Comparison of ENCODE assay signal across 12 cellular contexts in the genomic region with DNA sequence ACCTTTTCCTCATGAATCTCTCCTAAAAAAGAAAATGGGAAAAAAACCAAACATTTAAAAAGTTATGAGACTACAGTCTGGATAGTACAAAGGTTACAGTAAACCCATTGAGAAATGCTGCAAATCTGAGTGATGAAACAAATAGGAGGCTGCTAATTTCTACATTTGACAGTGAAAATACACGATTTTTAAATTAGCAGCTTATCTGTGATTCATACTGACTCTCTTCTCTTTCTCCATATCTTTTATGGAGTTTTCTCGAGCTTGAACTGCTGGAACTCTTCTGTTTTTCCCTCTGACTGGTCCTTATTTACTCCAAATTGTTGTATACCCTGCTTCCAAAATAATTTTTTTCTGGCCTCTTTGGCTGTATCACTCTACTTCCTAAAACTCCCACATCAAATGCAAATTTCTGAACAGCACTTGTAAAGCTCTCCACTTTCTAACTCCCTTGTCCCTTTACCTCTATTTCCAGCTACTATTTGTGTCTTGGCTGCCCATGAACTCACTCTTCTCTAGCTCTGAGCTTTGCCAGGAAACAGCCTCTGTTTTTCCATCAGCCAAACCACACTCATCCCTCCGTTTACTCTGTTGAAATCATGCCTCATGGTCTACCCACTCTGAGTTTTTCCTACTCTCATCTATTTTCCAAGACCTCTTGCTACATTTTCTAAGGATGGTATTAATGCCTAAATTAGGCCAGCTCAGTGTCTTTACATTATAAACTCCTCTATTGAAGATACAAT.
DNase-seq lines count a peak whose midpoint lies in the region; ATAC-seq and TF ChIP-seq lines count a peak whose summit lies in the region.
"Had no signal": no experiment of that assay in that cellular context is flagged by ENCODE, and none has a peak within 500 bp of the region (broad histone marks: within the 10 kb centered on the region; RNA-seq: fewer than 3 reads in every experiment).

No MANE protein-coding gene starts in this region.

- ATAC-seq in CD8-positive, alpha-beta T cell: no peak
- ATAC-seq in HG03354 (IDR thresholded peaks at IDR 0.05; ENCODE audit: poor library complexity, severe bottlenecking, unreplicated experiment): no peak
- ATAC-seq: HCT116 had no signal

- H3K36me3 Mint-ChIP-seq in CD8-positive, alpha-beta T cell: no peaks in the 10 kb centered on the region
- H3K36me3 Mint-ChIP-seq in osteocyte (ENCODE audit: unreplicated experiment): peaks cover 9% of the 10 kb centered on the region

- H3K36me3 ChIP-seq in CD8-positive, alpha-beta T cell (ENCODE audit: insufficient read depth, low read length): no peaks in the 10 kb centered on the region
- H3K36me3 ChIP-seq in MG63: peaks cover 5% of the 10 kb centered on the region
- H3K36me3 ChIP-seq in HAP-1 (replicated peaks): no peaks in the 10 kb centered on the region

- H3K27me3 Mint-ChIP-seq in CD8-positive, alpha-beta T cell (ENCODE audit: low read depth): no peaks in the 10 kb centered on the region
- H3K27me3 Mint-ChIP-seq in osteocyte (ENCODE audit: unreplicated experiment): no peaks in the 10 kb centered on the region

- in situ Hi-C loops in HAP-1 (cut with MboI; ENCODE audit: low sequenced_read_pairs): no loop called here

- peaks cover 26% of the 10 kb centered on the region for H3K4me1 ChIP-seq in CD8-positive, alpha-beta T cell (ENCODE audit: insufficient read depth, low read length)
- peaks cover 19% of the 10 kb centered on the region for H3K4me1 ChIP-seq in HAP-1

- no peak overlapping the region for H3K4me3 Mint-ChIP-seq in CD8-positive, alpha-beta T cell
- H3K4me3 Mint-ChIP-seq in osteocyte (ENCODE audit: unreplicated experiment): no peak overlapping the region

- H3K27me3 ChIP-seq in CD8-positive, alpha-beta T cell (ENCODE audit: insufficient read depth, low read length): no peaks in the 10 kb centered on the region
- H3K27me3 ChIP-seq in MG63: no peaks in the 10 kb centered on the region
- H3K27me3 ChIP-seq in HAP-1 (ENCODE audit: low read depth): no peaks in the 10 kb centered on the region

- POLR2A ChIA-PET in CD8-positive, alpha-beta T cell (lab: Charles Lee): interaction anchor here (1.3 to 1.5 kb wide), 2 partner anchors 8 to 12 kb away, joined by 3 to 4 read pairs; no protein-coding TSS in a partner anchor

- intact Hi-C loops in CD8-positive, alpha-beta T cell (cut with DNase I, micrococcal nuclease): loop anchor here in 1 of 2 experiments (10.0 kb wide), 2 partner anchors 235 to 745 kb away; a partner anchor contains a TSS

- H3K27ac Mint-ChIP-seq in CD8-positive, alpha-beta T cell: peak overlapping the region; percentile 38
- peak overlapping the region; percentile 69 for H3K27ac Mint-ChIP-seq in osteocyte (ENCODE audit: unreplicated experiment)

- H3K4me3 ChIP-seq in CD8-positive, alpha-beta T cell (ENCODE audit: low read depth, low read length): no peak overlapping the region
- H3K4me3 ChIP-seq in MG63: no peak overlapping the region
- no peak overlapping the region for H3K4me3 ChIP-seq in HAP-1

- peaks cover 63% of the 10 kb centered on the region for H3K4me1 Mint-ChIP-seq in CD8-positive, alpha-beta T cell (ENCODE audit: low read depth)
- peaks cover 68% of the 10 kb centered on the region for H3K4me1 Mint-ChIP-seq in osteocyte (ENCODE audit: unreplicated experiment)

- no peaks in the 10 kb centered on the region for H3K9me3 ChIP-seq in CD8-positive, alpha-beta T cell (ENCODE audit: low read length)
- H3K9me3 ChIP-seq in MG63: no peaks in the 10 kb centered on the region
- H3K9me3 ChIP-seq in HAP-1: no peaks in the 10 kb centered on the region

- no peak overlapping the region for H3K27ac ChIP-seq in CD8-positive, alpha-beta T cell (ENCODE audit: low read depth, low read length)

- TF ChIP-seq CTCF in CD8-positive, alpha-beta T cell (IDR thresholded peaks at IDR 0.05): no peak
- no peak for TF ChIP-seq CTCF in osteocyte (IDR thresholded peaks at IDR 0.05)

- no peaks in the 10 kb centered on the region for H3K9me3 Mint-ChIP-seq in CD8-positive, alpha-beta T cell
- H3K9me3 Mint-ChIP-seq in osteocyte (ENCODE audit: unreplicated experiment): no peaks in the 10 kb centered on the region

- CTCF ChIA-PET in CD8-positive, alpha-beta T cell (lab: Charles Lee): interaction anchor here (0.8 kb wide), 1 partner anchor 9 kb away, joined by 3 read pairs; no protein-coding TSS in a partner anchor

- DNase-seq in CD8-positive, alpha-beta T cell: no peak
- DNase-seq in MG63 (peak; percentile 60), fibroblast of gingiva (ENCODE audit: low read depth) (peak; percentile 85), osteocyte (ENCODE audit: extremely low spot score, unreplicated experiment) (no peak), HAP-1 (ENCODE audit: low spot score in 2 of 2) (no peak), MV-4-11 (lab: John Stamatoyannopoulos, UW) (no peak)
- DNase-seq in effector CD4-positive, alpha-beta T cell: no peak
- DNase-seq: amygdala, mammary epithelial cell, NCI-H1105 treated with DMSO at 0.1 percent for 48 hours had no signal

Comparison
In these comparisons a context has a peak if more than half of its experiments do, and no peak if none do; other contexts are left out.
1. DNase-seq: peak in MG63 (single experiment) and fibroblast of gingiva (single experiment); none in CD8-positive, alpha-beta T cell (0 of 7), osteocyte (single experiment), HAP-1 (0 of 2), effector CD4-positive, alpha-beta T cell (single experiment) and MV-4-11 (single experiment).